ENCODE assay signal across 7 cellular contexts in genomic region chr2:223306371-223306770, GRCh38.
DNase-seq lines count a peak whose midpoint lies in the region; ATAC-seq, FAIRE-seq and TF ChIP-seq lines count a peak whose summit lies in the region.

No MANE protein-coding gene starts in this region.

- H2AFZ ChIP-seq in PC-3 (ENCODE audit: low read length): no peak overlapping the region
- H2AFZ ChIP-seq in keratinocyte (ENCODE audit: control insufficient read depth, low read length): no peak overlapping the region

- no peak overlapping the region for H3K9ac ChIP-seq in PC-3 (ENCODE audit: low read length)
- no peak overlapping the region for H3K9ac ChIP-seq in keratinocyte (ENCODE audit: control insufficient read depth, extremely low read depth, insufficient read depth, low read length)

- no peaks in the 10 kb centered on the region for H3K9me1 ChIP-seq in keratinocyte (ENCODE audit: control insufficient read depth, extremely low read depth, insufficient read depth, low read length)

- POLR2A ChIA-PET in PC-3 (lab: Charles Lee; ENCODE audit: unreplicated experiment): no interaction called here

- ATAC-seq in PC-3: peak; percentile 24; the same call in 1 of the 2 replicates

- H3K27ac ChIP-seq in PC-3 (ENCODE audit: low read length) (no peak overlapping the region), keratinocyte (ENCODE audit: control insufficient read depth, insufficient read depth, low read length) (no peak overlapping the region)

- H3F3A ChIP-seq in PC-3 (ENCODE audit: low read length, unreplicated experiment): no peaks in the 10 kb centered on the region

- H3K36me3 ChIP-seq in HAP-1 (replicated peaks) (no peaks in the 10 kb centered on the region), PC-3 (ENCODE audit: low read depth, low read length) (no peaks in the 10 kb centered on the region), keratinocyte (ENCODE audit: control insufficient read depth in 2 of 2, extremely low read depth in 1 of 2, insufficient read depth in 2 of 2, low read length in 2 of 2) (no peaks in the 10 kb centered on the region)

- H3K4me3 ChIP-seq in GM12875 (ENCODE audit: low read depth, low read length) (no peak overlapping the region), HAP-1 (no peak overlapping the region), PC-3 (ENCODE audit: low read length) (no peak overlapping the region), keratinocyte (ENCODE audit: control insufficient read depth in 2 of 3, extremely low read depth in 1 of 3, insufficient read depth in 2 of 3, low read depth in 1 of 3, low read length in 3 of 3) (no peak overlapping the region)

- TF ChIP-seq CTCF in GM12875 (IDR thresholded peaks at IDR 0.05; ENCODE audit: borderline replicate concordance, insufficient read depth, low read depth, low read length): peak; percentile 66
- TF ChIP-seq CTCF in PC-3 (conservative IDR thresholded peaks at IDR 0.05; ENCODE audit: low read depth, low read length): peak; percentile 63
- peak; percentile 20 to 48 (median 39) for TF ChIP-seq CTCF in keratinocyte (optimal IDR thresholded peaks at IDR 0.05 in 1 of 3, IDR thresholded peaks at IDR 0.05 in 1 of 3, conservative IDR thresholded peaks at IDR 0.05 in 1 of 3; ENCODE audit: extremely low read depth in 1 of 3, insufficient read depth in 2 of 3, low read length in 3 of 3)

- no peaks in the 10 kb centered on the region for H3K9me2 ChIP-seq in PC-3 (replicated peaks; ENCODE audit: low read length)

- dilution Hi-C loops in keratinocyte (cut with MboI; ENCODE audit: extremely low pct_ligation_motif_present, low sequenced_read_pairs): no loop called here

- H3K79me2 ChIP-seq in PC-3 (ENCODE audit: low read length): no peaks in the 10 kb centered on the region
- H3K79me2 ChIP-seq in keratinocyte (ENCODE audit: control insufficient read depth, insufficient read depth, low read length): no peaks in the 10 kb centered on the region

- H3K4me2 ChIP-seq in PC-3 (ENCODE audit: low read length) (no peak overlapping the region), keratinocyte (ENCODE audit: control insufficient read depth, extremely low read depth, insufficient read depth, low read depth, low read length) (no peak overlapping the region)

- peak; percentile 18 to 28 for DNase-seq in HAP-1 (ENCODE audit: low spot score in 2 of 2)
- DNase-seq in PC-3: peak; percentile 25
- DNase-seq in keratinocyte (ENCODE audit: low read depth, low spot score): no peak
- DNase-seq in 8988T: no peak
- no peak for DNase-seq in head of caudate nucleus
- no peak for DNase-seq in NCI-H226

- intact Hi-C loops in PC-3 (cut with micrococcal nuclease) (no loop called here), head of caudate nucleus (cut with DNase I) (no loop called here)

- no peak for FAIRE-seq in keratinocyte (lab: Jason Lieb, UNC)

- in situ Hi-C loops in HAP-1 (cut with MboI; ENCODE audit: low sequenced_read_pairs): no loop called here

- CTCF ChIA-PET in PC-3 (lab: Charles Lee): no interaction called here

- H4K20me1 ChIP-seq in PC-3 (ENCODE audit: low read length): no peaks in the 10 kb centered on the region
- no peaks in the 10 kb centered on the region for H4K20me1 ChIP-seq in keratinocyte (ENCODE audit: control insufficient read depth, extremely low read depth, insufficient read depth, low read length)

- H3K27me3 ChIP-seq in HAP-1 (ENCODE audit: low read depth): no peaks in the 10 kb centered on the region
- H3K27me3 ChIP-seq in PC-3 (ENCODE audit: low read length): peaks cover 9% of the 10 kb centered on the region; the same call in 1 of the 2 replicates
- no peaks in the 10 kb centered on the region for H3K27me3 ChIP-seq in keratinocyte (ENCODE audit: control insufficient read depth, extremely low read depth, insufficient read depth, low read length)

- H3K4me1 ChIP-seq in HAP-1: no peaks in the 10 kb centered on the region
- H3K4me1 ChIP-seq in PC-3 (ENCODE audit: insufficient read depth, low read length): no peaks in the 10 kb centered on the region
- no peaks in the 10 kb centered on the region for H3K4me1 ChIP-seq in keratinocyte (ENCODE audit: control insufficient read depth, extremely low read depth, insufficient read depth, low read length)

- H3K9me3 ChIP-seq in HAP-1: no peaks in the 10 kb centered on the region
- no peaks in the 10 kb centered on the region for H3K9me3 ChIP-seq in PC-3 (ENCODE audit: low read length)
- H3K9me3 ChIP-seq in keratinocyte (ENCODE audit: control insufficient read depth, low read depth, low read length): no peaks in the 10 kb centered on the region

- no TSS peak for BruUV-seq in PC-3 (replicated peaks; lab: Mats Ljungman, UMichigan)

Comparison
In these comparisons a context has a peak if more than half of its experiments do, and no peak if none do; other contexts are left out.
1. DNase-seq: peak in HAP-1 (2 of 2) and PC-3 (single experiment); none in keratinocyte (single experiment), 8988T (single experiment), head of caudate nucleus (0 of 42) and NCI-H226 (single experiment).
2. Peak in every context shown above with its lines, with median percentiles within 50 percentile points of each other: CTCF ChIP-seq.